In the genomic region with DNA sequence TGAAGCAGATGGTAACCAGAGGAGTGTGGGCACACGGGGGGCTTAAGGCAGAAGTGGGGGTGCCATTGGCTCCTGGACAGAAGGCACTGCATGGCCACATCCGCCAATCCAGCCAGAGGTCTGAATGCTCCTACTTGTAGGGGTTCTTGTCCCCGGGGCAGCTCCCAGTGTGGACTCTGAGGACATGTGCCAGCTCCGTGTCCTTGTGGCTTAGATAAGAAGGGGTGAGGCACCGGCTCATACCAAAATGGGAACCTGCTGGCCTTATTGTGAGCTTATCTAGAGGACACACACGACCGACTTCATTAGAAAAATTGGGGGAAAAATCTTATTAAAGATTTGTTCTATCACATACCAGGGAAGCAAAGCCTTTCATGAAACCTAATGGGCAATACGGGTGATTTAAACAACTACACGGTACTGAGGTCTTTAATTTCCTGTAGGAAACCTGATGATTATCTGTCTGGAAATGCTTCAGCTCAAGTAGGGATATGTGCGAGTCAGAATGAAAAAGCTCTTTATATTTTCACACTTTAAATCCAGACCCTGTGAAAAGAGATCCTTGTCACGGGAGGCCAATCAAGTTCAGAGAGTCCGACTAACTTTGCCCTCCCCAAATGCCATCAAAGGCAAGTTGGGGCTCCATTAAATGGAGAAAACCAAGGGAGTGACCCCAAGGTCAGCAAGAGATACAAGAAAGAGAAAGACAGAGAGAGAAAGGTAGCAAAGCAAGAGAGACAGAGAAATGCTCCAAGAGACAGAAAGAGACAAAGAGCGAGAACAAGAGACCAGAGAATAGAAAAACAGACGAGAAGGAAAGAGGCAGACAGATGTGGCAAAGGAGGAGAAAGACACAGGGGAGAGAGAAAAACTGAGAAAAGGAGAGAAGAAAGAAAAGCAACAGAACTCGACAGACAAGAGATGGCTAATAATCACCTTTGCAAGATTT, we compare ENCODE assay signal across 26 cellular contexts. TPM values are rescaled to one million over a fixed set of nuclear protein-coding genes. Genes with fewer than 3 reads are reported as not detected.
DNase-seq lines count a peak whose midpoint lies in the region; ATAC-seq, FAIRE-seq and TF ChIP-seq lines count a peak whose summit lies in the region.
"Had no signal": no experiment of that assay in that cellular context is flagged by ENCODE, and none has a peak within 500 bp of the region (broad histone marks: within the 10 kb centered on the region; RNA-seq: fewer than 3 reads in every experiment).

No MANE protein-coding gene starts in this region.

- no peak for TF ChIP-seq POLR2A in K562 (conservative IDR thresholded peaks at IDR 0.05)

- H3K27me3 Mint-ChIP-seq in type B pancreatic cell: peaks cover 25% of the 10 kb centered on the region
- no peaks in the 10 kb centered on the region for H3K27me3 Mint-ChIP-seq in activated T-cell treated with anti-CD3 and anti-CD28 coated beads, Interleukin-2, amount 50 U/mL, for 4 hours (ENCODE audit: low read depth)

- 16% methylated on average over 15 of the region's 15 CpGs for WGBS in K562 (ENCODE audit: insufficient coverage, low coverage, missing lambda C conversion rate)

- H2AFZ ChIP-seq in K562 (ENCODE audit: low read depth, low read length): peak overlapping the region; percentile 52
- H2AFZ ChIP-seq: neural progenitor cell had no signal

- peak overlapping the region in 1 of 2 experiments; percentile 82; a peak in 2 of 4 replicates for H3K9ac ChIP-seq in K562 (ENCODE audit: insufficient read depth in 1 of 2, low read depth in 2 of 2, low read length in 2 of 2)
- H3K9ac ChIP-seq: neural progenitor cell had no signal

- peak; percentile 70 for TF ChIP-seq EP300 in K562 (IDR thresholded peaks at IDR 0.05; ENCODE audit: low read length)

- peak overlapping the region; percentile 40 for H3K4me3 Mint-ChIP-seq in type B pancreatic cell
- H3K4me3 Mint-ChIP-seq in activated T-cell treated with anti-CD3 and anti-CD28 coated beads, Interleukin-2, amount 50 U/mL, for 4 hours: no peak overlapping the region
- H3K4me3 Mint-ChIP-seq: brain; CD8-positive, alpha-beta T cell; effector memory CD8-positive, alpha-beta T cell; IgD-negative memory B cell; neural progenitor cell; WTC11 had no signal

- DNase-seq in activated effector memory CD4-positive, alpha-beta T cell treated with anti-CD3 and anti-CD28 coated beads, Interleukin-2, amount 50 U/mL, for 16 hours: peak; percentile 37
- DNase-seq in activated effector memory CD4-positive, alpha-beta T cell treated with Interleukin-2 at 50 U/mL for 16 hours: no peak
- DNase-seq in K562 (ENCODE audit: extremely low read depth in 1 of 4, low spot score in 3 of 4) (peak; percentile 62 to 80 (median 67)), lung microvascular endothelial cell (ENCODE audit: low read depth in 2 of 2) (peak; percentile 51 to 53), type B pancreatic cell (ENCODE audit: extremely low spot score, unreplicated experiment) (no peak), RWPE1 (ENCODE audit: low spot score) (no peak)
- DNase-seq in activated T-cell treated with anti-CD3 and anti-CD28 coated beads, Interleukin-2, amount 50 U/mL, for 4 hours: no peak
- DNase-seq in stimulated activated CD4-positive, alpha-beta T cell treated with anti-CD3 and anti-CD28 coated beads, Interleukin-1b, Interleukin-23, amount 100 ng/mL, for 48 hours: no peak
- DNase-seq: 8988T; activated gamma-delta T cell; AML-193; CD8-positive, alpha-beta T cell; effector memory CD8-positive, alpha-beta T cell; NCI-H1436; NCI-H69; SIG-M5; stimulated activated CD4-positive, alpha-beta T cell treated with anti-CD3 and anti-CD28 coated beads, Interleukin-4, amount 100 ng/mL, for 1 hour; stimulated activated naive CD4-positive, alpha-beta T cell; T-helper 1 cell had no signal

- no peaks in the 10 kb centered on the region for H3K79me2 ChIP-seq in K562 (ENCODE audit: control insufficient read depth, insufficient read depth, low read length)

- CTCF ChIA-PET in K562 (lab: Yijun Ruan, JAX; ENCODE audit: low intra/inter-chr PET ratio) (no interaction called here), RWPE1 (lab: Yijun Ruan, JAX) (interaction anchor here (0.6 kb wide), 1 partner anchor 167 kb away, joined by 4 read pairs; no protein-coding TSS in a partner anchor)

- TF ChIP-seq CTCF in K562 (IDR thresholded peaks at IDR 0.05 in 2 of 3, conservative IDR thresholded peaks at IDR 0.05 in 1 of 3; ENCODE audit: insufficient read depth in 2 of 3, low read depth in 1 of 3, low read length in 3 of 3) (no peak), type B pancreatic cell (conservative IDR thresholded peaks at IDR 0.05) (no peak), RWPE1 (conservative IDR thresholded peaks at IDR 0.05; ENCODE audit: low read depth) (no peak)

- POLR2A ChIA-PET in K562 (lab: Yijun Ruan, JAX): interaction anchor here (0.6 to 1.4 kb wide), 7 partner anchors 8 to 958 kb away, joined by 3 to 4 read pairs (median 3); a partner anchor contains a TSS
- POLR2A ChIA-PET in RWPE1 (lab: Yijun Ruan, JAX; ENCODE audit: low non-redundant PET): no interaction called here

- no peaks in the 10 kb centered on the region for H4K20me1 ChIP-seq in K562 (replicated peaks; ENCODE audit: control insufficient read depth, insufficient read depth, low read length)

- no peak overlapping the region for H3K4me3 ChIP-seq in K562
- H3K4me3 ChIP-seq: HAP-1, neural progenitor cell, smooth muscle cell had no signal

- peak; percentile 80 for ATAC-seq in K562
- no peak for ATAC-seq in activated T-cell treated with anti-CD3 and anti-CD28 coated beads, Interleukin-2, amount 50 U/mL, for 4 hours
- ATAC-seq: CD8-positive, alpha-beta T cell; effector memory CD8-positive, alpha-beta T cell; WTC11 had no signal

- in situ Hi-C loops in K562 (cut with MboI): loop anchor here (5.0 kb wide), 1 partner anchor 117 kb away; no protein-coding TSS in a partner anchor

- H3K4me1 ChIP-seq in K562 (replicated peaks in 1 of 2; ENCODE audit: control insufficient read depth in 2 of 2, insufficient read depth in 2 of 2, low read length in 2 of 2): peaks cover 28 to 48% of the 10 kb centered on the region in 2 experiments

- no peaks in the 10 kb centered on the region for H3K36me3 ChIP-seq in K562 (ENCODE audit: control insufficient read depth, insufficient read depth, low read length)
- H3K36me3 ChIP-seq: HAP-1, neural progenitor cell had no signal

- no peaks in the 10 kb centered on the region for H3K36me3 Mint-ChIP-seq in type B pancreatic cell
- H3K36me3 Mint-ChIP-seq in activated T-cell treated with anti-CD3 and anti-CD28 coated beads, Interleukin-2, amount 50 U/mL, for 4 hours (ENCODE audit: insufficient read depth): no peaks in the 10 kb centered on the region
- H3K36me3 Mint-ChIP-seq: brain; CD8-positive, alpha-beta T cell; neural progenitor cell; WTC11 had no signal

- no peaks in the 10 kb centered on the region for H3K9me3 ChIP-seq in K562 (replicated peaks; ENCODE audit: control insufficient read depth, insufficient read depth, low read depth, low read length)
- H3K9me3 ChIP-seq: HAP-1 had no signal

- peak; percentile 80 for FAIRE-seq in K562 (lab: Jason Lieb, UNC)
- FAIRE-seq: G401.6 had no signal

- intact Hi-C loops in K562 (cut with micrococcal nuclease): loop anchor here (2.0 kb wide), 1 partner anchor 53 kb away; a partner anchor contains a TSS

- H3K27ac Mint-ChIP-seq in type B pancreatic cell: peak overlapping the region; percentile 8
- H3K27ac Mint-ChIP-seq: brain; CD8-positive, alpha-beta T cell; effector memory CD8-positive, alpha-beta T cell had no signal

- peaks cover 0 to 19% of the 10 kb centered on the region in 2 experiments; a peak in 2 of 5 replicates for H3K27me3 ChIP-seq in K562 (ENCODE audit: control insufficient read depth in 2 of 2, insufficient read depth in 2 of 2, low read length in 2 of 2)
- H3K27me3 ChIP-seq: neural progenitor cell had no signal

- no TSS peak for BruUV-seq in K562 (replicated peaks; lab: Mats Ljungman, UMichigan)

- H3K4me2 ChIP-seq in K562 (ENCODE audit: insufficient read depth, low read length): peak overlapping the region; percentile 50; the same call in 1 of the 2 replicates
- H3K4me2 ChIP-seq: neural progenitor cell, smooth muscle cell had no signal

- TF ChIP-seq RAD21 in K562 (CRISPR knock-in tag; conservative IDR thresholded peaks at IDR 0.05 in 1 of 2, IDR thresholded peaks at IDR 0.05 in 1 of 2): no peak

- peaks cover 3% of the 10 kb centered on the region for H3K9me1 ChIP-seq in K562 (ENCODE audit: control insufficient read depth, insufficient read depth, low read length)

- no peaks in the 10 kb centered on the region for H3K9me3 Mint-ChIP-seq in type B pancreatic cell
- H3K9me3 Mint-ChIP-seq in activated T-cell treated with anti-CD3 and anti-CD28 coated beads, Interleukin-2, amount 50 U/mL, for 4 hours: no peaks in the 10 kb centered on the region
- H3K9me3 Mint-ChIP-seq: CD8-positive, alpha-beta T cell; effector memory CD8-positive, alpha-beta T cell; IgD-negative memory B cell; neural progenitor cell; WTC11 had no signal

- H3K4me1 Mint-ChIP-seq in type B pancreatic cell (ENCODE audit: unreplicated experiment): peaks cover 23% of the 10 kb centered on the region
- peaks cover 3% of the 10 kb centered on the region for H3K4me1 Mint-ChIP-seq in activated T-cell treated with anti-CD3 and anti-CD28 coated beads, Interleukin-2, amount 50 U/mL, for 4 hours (ENCODE audit: low read depth)
- H3K4me1 Mint-ChIP-seq: WTC11 had no signal

- H3K27ac ChIP-seq in K562 (ENCODE audit: extremely low read depth, low read depth, low read length): 0 out of 3 replicates have a peak overlapping the region, but pooled peaks have one; percentile 14
- no peak overlapping the region for H3K27ac ChIP-seq in RWPE1
- H3K27ac ChIP-seq: neural progenitor cell had no signal

RNA-seq across cellular contexts. Expression of a gene that starts 14.1 kb away (rescaled TPM):
- total RNA-seq in K562 (2011; cell fraction: chromatin; rRNA removed; ENCODE audit: low replicate concordance): 0.12 TPM in 1 of 2 replicates, not detected in the other
- 0.17 TPM in 1 of 2 replicates, not detected in the other for total RNA-seq in K562 (2011; cell fraction: nucleolus; rRNA removed)
- total RNA-seq in K562 (2011; cell fraction: nucleoplasm; rRNA removed): not detected in 2 replicates
- total RNA-seq in K562 (2014; rRNA removed): 0.12 TPM in 1 of 2 replicates, not detected in the other
- total RNA-seq in K562 (2014; rRNA removed; fragmentation: Illumina TruSeq; extraction: Trizol): not detected in 2 replicates
- total RNA-seq in K562 (2015; rRNA removed; fragmentation: Illumina TruSeq; extraction: Trizol): not detected in 2 replicates
- 0.02 and 0.04 TPM in 2 replicates for total RNA-seq in K562 (2021)
- polyA plus RNA-seq in K562 (2011; rRNA removed): 0.03 TPM in 1 of 2 replicates, not detected in the other
- polyA plus RNA-seq in K562 (2011; cell fraction: cytosol; rRNA removed): 0.01 and 0.07 TPM in 2 replicates
- polyA plus RNA-seq in K562 (2011; cell fraction: nucleus; rRNA removed): 0.01 and 0.07 TPM in 2 replicates
- 0.03 and 0.14 TPM in 2 replicates for polyA plus RNA-seq in K562 (2012)
- not detected in 2 replicates for polyA plus RNA-seq in K562 (2014; fragmentation: Illumina TruSeq; extraction: Trizol)
- not detected for polyA plus RNA-seq in K562 (2014; fragmentation: Nextera tagmentation; extraction: Ambion mirVana)
- polyA plus RNA-seq in K562 (2014; rRNA removed): 0.03 TPM in 1 of 2 replicates, not detected in the other
- 0.07 TPM in 1 of 2 replicates, not detected in the other for polyA minus RNA-seq in K562 (2011; rRNA and poly(A)+ RNA removed)
- not detected in 2 replicates for polyA minus RNA-seq in K562 (2011; cell fraction: cytosol; rRNA and poly(A)+ RNA removed)
- not detected in 2 replicates for polyA minus RNA-seq in K562 (2011; cell fraction: nucleus; rRNA and poly(A)+ RNA removed)
- 0.87 and 0.99 TPM in 2 replicates for total RNA-seq in lung microvascular endothelial cell
- total RNA-seq in type B pancreatic cell (ENCODE audit: low replicate concordance): 0.45 and 3.8 TPM in 2 replicates
- under 1 TPM; 0.35 to 0.51 (median 0.45) TPM for total RNA-seq in activated T-cell treated with anti-CD3 and anti-CD28 coated beads, Interleukin-2, amount 50 U/mL, for 4 hours

RNA-seq across cellular contexts. Expression of a gene that starts 52.3 kb away (rescaled TPM):
- total RNA-seq in K562 (2011; cell fraction: chromatin; rRNA removed; ENCODE audit: low replicate concordance): 0.67 and 3.0 TPM in 2 replicates
- 3.2 and 5.5 TPM in 2 replicates for total RNA-seq in K562 (2011; cell fraction: nucleolus; rRNA removed)
- 2.6 and 3.1 TPM in 2 replicates for total RNA-seq in K562 (2011; cell fraction: nucleoplasm; rRNA removed)
- total RNA-seq in K562 (2014; rRNA removed) (6.3 and 6.5 TPM in 2 replicates), K562 (2014; rRNA removed; fragmentation: Illumina TruSeq; extraction: Trizol) (4.7 and 6.0 TPM in 2 replicates), K562 (2015; rRNA removed; fragmentation: Illumina TruSeq; extraction: Trizol) (9.4 and 9.9 TPM in 2 replicates), K562 (2021) (11.8 and 14.1 TPM in 2 replicates), lung microvascular endothelial cell (7.6 and 13.9 TPM in 2 replicates), type B pancreatic cell (ENCODE audit: low replicate concordance) (30.3 and 46.2 TPM in 2 replicates)
- polyA plus RNA-seq in K562 (2011; rRNA removed) (9.5 and 11.4 TPM in 2 replicates), K562 (2014; fragmentation: Illumina TruSeq; extraction: Trizol) (6.3 and 9.6 TPM in 2 replicates), K562 (2014; fragmentation: Nextera tagmentation; extraction: Ambion mirVana) (1 to 10 TPM; 1.1 to 3.8 TPM), K562 (2014; rRNA removed) (15.3 and 16.4 TPM in 2 replicates)
- polyA plus RNA-seq in K562 (2011; cell fraction: cytosol; rRNA removed): 10.1 and 13.2 TPM in 2 replicates
- polyA plus RNA-seq in K562 (2011; cell fraction: nucleus; rRNA removed): 3.5 and 5.5 TPM in 2 replicates
- 23.3 and 24.8 TPM in 2 replicates for polyA plus RNA-seq in K562 (2012)
- polyA minus RNA-seq in K562 (2011; rRNA and poly(A)+ RNA removed): 3.7 and 5.3 TPM in 2 replicates
- polyA minus RNA-seq in K562 (2011; cell fraction: cytosol; rRNA and poly(A)+ RNA removed): 5.9 and 6.6 TPM in 2 replicates
- polyA minus RNA-seq in K562 (2011; cell fraction: nucleus; rRNA and poly(A)+ RNA removed): 1.5 and 1.7 TPM in 2 replicates
- total RNA-seq in activated T-cell treated with anti-CD3 and anti-CD28 coated beads, Interleukin-2, amount 50 U/mL, for 4 hours: 10 to 100 TPM; 46.7 to 53.0 (median 48.3) TPM

Comparison
In these comparisons a context has a peak if more than half of its experiments do, and no peak if none do; other contexts are left out.
1. DNase-seq: peak in activated effector memory CD4-positive, alpha-beta T cell treated with anti-CD3 and anti-CD28 coated beads, Interleukin-2, amount 50 U/mL, for 16 hours (single experiment), K562 (4 of 4) and lung microvascular endothelial cell (2 of 2); none in activated effector memory CD4-positive, alpha-beta T cell treated with Interleukin-2 at 50 U/mL for 16 hours (single experiment), type B pancreatic cell (single experiment), RWPE1 (single experiment), activated T-cell treated with anti-CD3 and anti-CD28 coated beads, Interleukin-2, amount 50 U/mL, for 4 hours (single experiment) and stimulated activated CD4-positive, alpha-beta T cell treated with anti-CD3 and anti-CD28 coated beads, Interleukin-1b, Interleukin-23, amount 100 ng/mL, for 48 hours (single experiment).